In the genomic region with DNA sequence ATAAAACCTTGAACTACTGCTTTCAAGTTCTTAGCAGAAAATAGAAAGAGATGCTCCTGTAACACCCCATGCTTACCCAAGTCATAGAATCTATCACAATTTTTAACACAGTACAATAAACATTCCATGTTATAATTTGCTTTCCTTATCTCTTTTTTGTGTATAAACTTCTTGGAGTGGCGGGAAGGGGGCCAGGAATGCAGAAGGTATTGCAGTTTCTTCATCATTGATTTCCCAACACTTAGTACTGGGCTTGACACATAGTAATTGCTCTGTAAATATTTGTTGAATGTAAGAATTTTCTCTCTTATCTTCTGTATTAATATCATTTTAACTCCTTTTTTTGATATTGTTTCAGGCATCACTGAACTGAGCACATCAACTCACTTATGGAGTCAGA, we compare ENCODE assay signal across 21 cellular contexts.
"Had no signal": no experiment of that assay in that cellular context is flagged by ENCODE, and none has a peak within 500 bp of the region (broad histone marks: within the 10 kb centered on the region; RNA-seq: fewer than 3 reads in every experiment).

No MANE protein-coding gene starts in this region.

- H3K9me3 ChIP-seq: ascending aorta, esophagus muscularis mucosa, mucosa of descending colon, right lobe of liver, upper lobe of left lung had no signal

- H3K4me3 Mint-ChIP-seq: activated CD4-positive, alpha-beta T cell treated with anti-CD3 and anti-CD28 coated beads, Interleukin-2, amount 10 ng/mL, durations not matched to agents 7 days and 5 days; activated naive CD4-positive, alpha-beta T cell treated with anti-CD3 and anti-CD28 coated beads for 36 hours; activated T-cell treated with anti-CD3 and anti-CD28 coated beads, Interleukin-2, amount 50 U/mL, for 4 hours; memory B cell; naive thymus-derived CD4-positive, alpha-beta T cell; neural progenitor cell; stimulated activated naive CD8-positive, alpha-beta T cell treated with anti-CD3 and anti-CD28 coated beads, Interleukin-15, amount 100 ng/mL, for 72 hours had no signal

- H3K4me3 ChIP-seq: ascending aorta, esophagus muscularis mucosa, mucosa of descending colon, neural progenitor cell, right lobe of liver, smooth muscle cell, upper lobe of left lung had no signal

- H3K27ac ChIP-seq: ascending aorta, esophagus muscularis mucosa, neural progenitor cell, right lobe of liver, upper lobe of left lung had no signal

- ATAC-seq: activated CD4-positive, CD25-positive, alpha-beta regulatory T cell treated with anti-CD3 and anti-CD28 coated beads, Interleukin-2, amount 50 U/mL, for 24 hours; activated T-cell treated with anti-CD3 and anti-CD28 coated beads, Interleukin-2, amount 50 U/mL, for 4 hours; left lobe of liver; mucosa of descending colon; naive thymus-derived CD4-positive, alpha-beta T cell; right lobe of liver; stimulated activated naive CD8-positive, alpha-beta T cell treated with anti-CD3 and anti-CD28 coated beads, Interleukin-15, amount 100 ng/mL, for 72 hours had no signal

- H3K4me1 ChIP-seq: ascending aorta, neural progenitor cell, right lobe of liver, upper lobe of left lung had no signal

- H3K27me3 ChIP-seq: ascending aorta, esophagus muscularis mucosa, neural progenitor cell, right lobe of liver, upper lobe of left lung had no signal

- H3K36me3 Mint-ChIP-seq: memory B cell; naive thymus-derived CD4-positive, alpha-beta T cell; neural progenitor cell had no signal

- H3K27me3 Mint-ChIP-seq: activated CD4-positive, alpha-beta T cell treated with anti-CD3 and anti-CD28 coated beads, Interleukin-2, amount 10 ng/mL, durations not matched to agents 7 days and 5 days; memory B cell; stimulated activated naive CD8-positive, alpha-beta T cell treated with anti-CD3 and anti-CD28 coated beads, Interleukin-15, amount 100 ng/mL, for 72 hours had no signal

- H3K9me3 Mint-ChIP-seq: activated CD4-positive, alpha-beta T cell treated with anti-CD3 and anti-CD28 coated beads, Interleukin-2, amount 10 ng/mL, durations not matched to agents 7 days and 5 days; activated T-cell treated with anti-CD3 and anti-CD28 coated beads, Interleukin-2, amount 50 U/mL, for 4 hours; memory B cell; neural progenitor cell; stimulated activated naive CD8-positive, alpha-beta T cell treated with anti-CD3 and anti-CD28 coated beads, Interleukin-15, amount 100 ng/mL, for 72 hours had no signal

- H3K36me3 ChIP-seq: ascending aorta, esophagus muscularis mucosa, neural progenitor cell, right lobe of liver, upper lobe of left lung had no signal

- DNase-seq: activated CD4-positive, alpha-beta T cell treated with anti-CD3 and anti-CD28 coated beads, Interleukin-2, amount 10 ng/mL, durations not matched to agents 7 days and 5 days; activated CD8-positive, alpha-beta memory T cell treated with anti-CD3 and anti-CD28 coated beads, Interleukin-2, amount 50 U/mL, for 4 hours; activated naive CD4-positive, alpha-beta T cell treated with anti-CD3 and anti-CD28 coated beads for 36 hours; activated T-cell treated with anti-CD3 and anti-CD28 coated beads, Interleukin-2, amount 50 U/mL, for 4 hours; dermis blood vessel endothelial cell; effector memory CD4-positive, alpha-beta T cell; foreskin fibroblast; kidney; mucosa of descending colon; naive thymus-derived CD4-positive, alpha-beta T cell; right lobe of liver; stimulated activated CD4-positive, alpha-beta T cell treated with anti-CD3 and anti-CD28 coated beads, Interleukin-4, amount 100 ng/mL, for 1 hour; stimulated activated naive CD8-positive, alpha-beta T cell treated with anti-CD3 and anti-CD28 coated beads, Interleukin-15, amount 100 ng/mL, for 72 hours had no signal

- H3K4me1 Mint-ChIP-seq: activated CD4-positive, alpha-beta T cell treated with anti-CD3 and anti-CD28 coated beads, Interleukin-2, amount 10 ng/mL, durations not matched to agents 7 days and 5 days; memory B cell; neural progenitor cell; stimulated activated naive CD8-positive, alpha-beta T cell treated with anti-CD3 and anti-CD28 coated beads, Interleukin-15, amount 100 ng/mL, for 72 hours had no signal

- H3K27ac Mint-ChIP-seq: activated CD4-positive, alpha-beta T cell treated with anti-CD3 and anti-CD28 coated beads, Interleukin-2, amount 10 ng/mL, durations not matched to agents 7 days and 5 days; activated naive CD4-positive, alpha-beta T cell treated with anti-CD3 and anti-CD28 coated beads for 36 hours; memory B cell; naive thymus-derived CD4-positive, alpha-beta T cell; neural progenitor cell; stimulated activated naive CD8-positive, alpha-beta T cell treated with anti-CD3 and anti-CD28 coated beads, Interleukin-15, amount 100 ng/mL, for 72 hours had no signal
